Comparison of ENCODE assay signal across 32 cellular contexts in genomic region chr13:47417485-47417884, GRCh38.
DNase-seq lines count a peak whose midpoint lies in the region; ATAC-seq, FAIRE-seq and TF ChIP-seq lines count a peak whose summit lies in the region.
"Had no signal": no experiment of that assay in that cellular context is flagged by ENCODE, and none has a peak within 500 bp of the region (broad histone marks: within the 10 kb centered on the region; RNA-seq: fewer than 3 reads in every experiment).

No MANE protein-coding gene starts in this region.

- H3K27me3 ChIP-seq in HepG2 (ENCODE audit: control insufficient read depth in 1 of 2, insufficient read depth in 2 of 2, low read length in 2 of 2) (no peaks in the 10 kb centered on the region), right lobe of liver (no peaks in the 10 kb centered on the region), IMR-90 (ENCODE audit: control insufficient read depth, insufficient read depth, low read length) (no peaks in the 10 kb centered on the region), mesendoderm (ENCODE audit: insufficient read depth, low read length, poor library complexity) (no peaks in the 10 kb centered on the region)
- H3K27me3 ChIP-seq: BE2C; BLaER1; BLaER1 treated with 17β-estradiol and CSF1 and Interleukin-3, amounts not matched to agents 10 nM and 100 nM had no signal

- H2BK15ac ChIP-seq in IMR-90 (ENCODE audit: low read depth, low read length) (no peak overlapping the region), mesendoderm (replicated peaks; ENCODE audit: low read depth) (no peak overlapping the region)

- H3K23ac ChIP-seq in IMR-90 (ENCODE audit: low read depth, low read length) = no peak overlapping the region
- no peak overlapping the region for H3K23ac ChIP-seq in mesendoderm (ENCODE audit: low read length)

- no peaks in the 10 kb centered on the region for H3K9me1 ChIP-seq in IMR-90 (ENCODE audit: insufficient read depth, low read length)

- TF ChIP-seq RAD21 in HepG2 (CRISPR knock-in tag; IDR thresholded peaks at IDR 0.05) (no peak), A549 (conservative IDR thresholded peaks at IDR 0.05 in 1 of 2, IDR thresholded peaks at IDR 0.05 in 1 of 2) (no peak), IMR-90 (IDR thresholded peaks at IDR 0.05; ENCODE audit: low read length) (no peak)

- no peaks in the 10 kb centered on the region for H4K20me1 ChIP-seq in HepG2 (ENCODE audit: insufficient read depth, low read length)
- no peaks in the 10 kb centered on the region for H4K20me1 ChIP-seq in IMR-90 (ENCODE audit: insufficient read depth, low read length)
- H4K20me1 ChIP-seq: BLaER1; BLaER1 treated with 17β-estradiol and CSF1 and Interleukin-3, amounts not matched to agents 10 nM and 100 nM had no signal

- H3K79me2 ChIP-seq in HepG2 (ENCODE audit: insufficient read depth, low read length) (no peaks in the 10 kb centered on the region), mesendoderm (ENCODE audit: control insufficient read depth, insufficient read depth, low read length) (no peaks in the 10 kb centered on the region)

- POLR2A ChIA-PET in HepG2 (lab: Yijun Ruan, JAX) = no interaction called here
- POLR2A ChIA-PET in A549 (lab: Yijun Ruan, JAX) = no interaction called here
- POLR2A ChIA-PET in IMR-90 (lab: Charles Lee; ENCODE audit: unreplicated experiment) = interaction anchor here (0.6 kb wide), 1 partner anchor 583 kb away, joined by 8 read pairs; no protein-coding TSS in a partner anchor

- H3K9ac ChIP-seq in HepG2 (ENCODE audit: insufficient read depth, low read depth, low read length) (no peak overlapping the region), IMR-90 (ENCODE audit: low read depth, low read length) (no peak overlapping the region), mesendoderm (ENCODE audit: low read length) (no peak overlapping the region)
- H3K9ac ChIP-seq: BLaER1; BLaER1 treated with 17β-estradiol and CSF1 and Interleukin-3, amounts not matched to agents 10 nM and 100 nM had no signal

- no peak overlapping the region for H2AK9ac ChIP-seq in IMR-90 (replicated peaks; ENCODE audit: low read depth, low read length, poor library complexity)

- H3K79me1 ChIP-seq in IMR-90 (ENCODE audit: low read depth in 1 of 2, low read length in 2 of 2) = no peaks in the 10 kb centered on the region
- no peaks in the 10 kb centered on the region for H3K79me1 ChIP-seq in mesendoderm (ENCODE audit: low read length)

- H3K4me2 ChIP-seq in HepG2 (ENCODE audit: low read depth, low read length) = no peak overlapping the region
- H3K4me2 ChIP-seq in A549 = no peak overlapping the region
- no peak overlapping the region for H3K4me2 ChIP-seq in IMR-90 (ENCODE audit: low read depth, low read length)
- no peak overlapping the region for H3K4me2 ChIP-seq in mesendoderm (ENCODE audit: low read length)
- H3K4me2 ChIP-seq: BLaER1; BLaER1 treated with 17β-estradiol and CSF1 and Interleukin-3, amounts not matched to agents 10 nM and 100 nM had no signal

- H2AK5ac ChIP-seq in IMR-90 (ENCODE audit: low read depth, low read length) (no peak overlapping the region), mesendoderm (ENCODE audit: low read length) (no peak overlapping the region)

- no peak overlapping the region for H3K27ac ChIP-seq in HepG2 (ENCODE audit: extremely low read length, insufficient read depth, low read length)
- H3K27ac ChIP-seq in right lobe of liver = no peak overlapping the region
- H3K27ac ChIP-seq in A549 = no peak overlapping the region
- H3K27ac ChIP-seq in IMR-90 (ENCODE audit: insufficient read depth, low read length) = no peak overlapping the region
- no peak overlapping the region for H3K27ac ChIP-seq in mesendoderm (ENCODE audit: low read depth, low read length)
- H3K27ac ChIP-seq: 22Rv1; BLaER1; BLaER1 treated with 17β-estradiol and CSF1 and Interleukin-3, amounts not matched to agents 10 nM and 100 nM; C4-2B had no signal

- H2BK120ac ChIP-seq in IMR-90 (ENCODE audit: low read depth, low read length) (no peak overlapping the region), mesendoderm (ENCODE audit: low read depth, low read length) (no peak overlapping the region)

- intact Hi-C loops in HepG2 (cut with micrococcal nuclease; ENCODE audit: unreplicated experiment) = loop anchor here (5.0 kb wide), 1 partner anchor 1190 kb away; no protein-coding TSS in a partner anchor
- intact Hi-C loops in right lobe of liver (cut with DNase I) = no loop called here
- intact Hi-C loops in IMR-90 (cut with micrococcal nuclease) = no loop called here
- intact Hi-C loops in Right ventricle myocardium superior (cut with DNase I) = no loop called here

- no peak overlapping the region for H3K4ac ChIP-seq in IMR-90 (ENCODE audit: low read depth, low read length)
- H3K4ac ChIP-seq in mesendoderm (ENCODE audit: low read depth, low read length) = no peak overlapping the region

- in situ Hi-C loops in HepG2 (cut with HindIII; ENCODE audit: extremely low pct_ligation_motif_present, low pct_unique_long_range_greater_than_20kb) (no loop called here), IMR-90 (cut with MboI; ENCODE audit: low sequenced_read_pairs) (no loop called here)

- H3K36me3 ChIP-seq in HepG2 (replicated peaks in 1 of 2; ENCODE audit: control insufficient read depth in 1 of 2, insufficient read depth in 2 of 2, low read length in 2 of 2) (no peaks in the 10 kb centered on the region), right lobe of liver (no peaks in the 10 kb centered on the region), IMR-90 (ENCODE audit: control insufficient read depth, insufficient read depth, low read length) (no peaks in the 10 kb centered on the region), mesendoderm (ENCODE audit: control insufficient read depth, insufficient read depth, low read length) (no peaks in the 10 kb centered on the region)
- H3K36me3 ChIP-seq: BE2C; BLaER1; BLaER1 treated with 17β-estradiol and CSF1 and Interleukin-3, amounts not matched to agents 10 nM and 100 nM had no signal

- no peak for TF ChIP-seq EP300 in HepG2 (IDR thresholded peaks at IDR 0.05; ENCODE audit: low read depth in 2 of 2, low read length in 2 of 2)
- TF ChIP-seq EP300 in HepG2 (CRISPR knock-in tag; IDR thresholded peaks at IDR 0.05; ENCODE audit: borderline replicate concordance) = no peak
- TF ChIP-seq EP300 in A549 (IDR thresholded peaks at IDR 0.05) = no peak

- ATAC-seq in HepG2 = no peak
- ATAC-seq in right lobe of liver = no peak
- ATAC-seq in A549 = no peak
- no peak for ATAC-seq in IMR-90 (ENCODE audit: low read depth)
- ATAC-seq in Right ventricle myocardium superior (ENCODE audit: poor library complexity) = no peak
- ATAC-seq: CD8-positive, alpha-beta T cell had no signal

- H4K91ac ChIP-seq in IMR-90 (ENCODE audit: insufficient read depth, low read depth, low read length) = no peak overlapping the region

- no peak overlapping the region for H3K56ac ChIP-seq in IMR-90 (ENCODE audit: extremely low read depth, insufficient read depth, low read length)
- no peak overlapping the region for H3K56ac ChIP-seq in mesendoderm (ENCODE audit: low read length)

- H3K4me3 ChIP-seq in HepG2 (replicated peaks in 1 of 3; ENCODE audit: insufficient read depth in 1 of 3, low read depth in 2 of 3, low read length in 3 of 3) (no peak overlapping the region), right lobe of liver (no peak overlapping the region), A549 (no peak overlapping the region), IMR-90 (ENCODE audit: insufficient read depth, low read depth, low read length) (no peak overlapping the region), mesendoderm (ENCODE audit: low read length) (no peak overlapping the region)
- H3K4me3 ChIP-seq: BLaER1; BLaER1 treated with 17β-estradiol and CSF1 and Interleukin-3, amounts not matched to agents 10 nM and 100 nM had no signal

- dilution Hi-C loops in IMR-90 (cut with HindIII; ENCODE audit: low sequenced_read_pairs, unreplicated experiment) = no loop called here

- H3K14ac ChIP-seq in IMR-90 (replicated peaks; ENCODE audit: low read depth, low read length) = no peak overlapping the region

- TF ChIP-seq POLR2A in HepG2 (IDR thresholded peaks at IDR 0.05; ENCODE audit: insufficient read depth in 1 of 2, low read depth in 2 of 2, low read length in 2 of 2) (no peak), right lobe of liver (IDR thresholded peaks at IDR 0.05) (no peak), A549 (IDR thresholded peaks at IDR 0.05; ENCODE audit: low read length) (no peak), IMR-90 (IDR thresholded peaks at IDR 0.05; ENCODE audit: low read depth, low read length) (no peak)

- no peaks in the 10 kb centered on the region for H3K9me3 ChIP-seq in HepG2 (ENCODE audit: low read length)
- no peaks in the 10 kb centered on the region for H3K9me3 ChIP-seq in right lobe of liver
- no peaks in the 10 kb centered on the region for H3K9me3 ChIP-seq in A549
- H3K9me3 ChIP-seq in IMR-90 (ENCODE audit: control insufficient read depth, insufficient read depth, low read length) = no peaks in the 10 kb centered on the region
- H3K9me3 ChIP-seq: BE2C; BLaER1; BLaER1 treated with 17β-estradiol and CSF1 and Interleukin-3, amounts not matched to agents 10 nM and 100 nM; Caco-2 had no signal

- FAIRE-seq in HepG2 (lab: Jason Lieb, UNC) (no peak), A549 (lab: Jason Lieb, UNC) (no peak)
- FAIRE-seq: A204.1, D721Med had no signal

- H3K4me1 ChIP-seq in HepG2 (ENCODE audit: insufficient read depth, low read length) (no peaks in the 10 kb centered on the region), right lobe of liver (peaks cover 0 to 8% (median 0%) of the 10 kb centered on the region in 4 donors), A549 (no peaks in the 10 kb centered on the region), IMR-90 (ENCODE audit: control insufficient read depth, insufficient read depth, low read length) (peaks cover 3% of the 10 kb centered on the region; the same call in 1 of the 2 replicates), mesendoderm (ENCODE audit: control insufficient read depth, low read depth, low read length) (no peaks in the 10 kb centered on the region)
- H3K4me1 ChIP-seq: BE2C; BLaER1; BLaER1 treated with 17β-estradiol and CSF1 and Interleukin-3, amounts not matched to agents 10 nM and 100 nM; Caco-2 had no signal

- H4K8ac ChIP-seq in IMR-90 (ENCODE audit: low read depth in 2 of 2, low read length in 2 of 2) (no peak overlapping the region), mesendoderm (ENCODE audit: low read depth, low read length) (no peak overlapping the region)

- no peak overlapping the region for H3K18ac ChIP-seq in IMR-90 (ENCODE audit: low read depth, low read length)
- H3K18ac ChIP-seq in mesendoderm (ENCODE audit: low read length) = no peak overlapping the region

- TF ChIP-seq CTCF in HepG2 (CRISPR knock-in tag; IDR thresholded peaks at IDR 0.05) (no peak), right lobe of liver (IDR thresholded peaks at IDR 0.05) (no peak), A549 (IDR thresholded peaks at IDR 0.05) (no peak), IMR-90 (conservative IDR thresholded peaks at IDR 0.05; ENCODE audit: low read depth, low read length) (no peak)

- no peak overlapping the region for H2AFZ ChIP-seq in HepG2 (ENCODE audit: low read length)
- H2AFZ ChIP-seq in IMR-90 (replicated peaks; ENCODE audit: low read length, poor library complexity) = no peak overlapping the region

- H2BK5ac ChIP-seq in IMR-90 (ENCODE audit: low read depth, low read length, poor library complexity, severe bottlenecking) (no peak overlapping the region), mesendoderm (ENCODE audit: low read length) (no peak overlapping the region)

- no peak overlapping the region for H2BK20ac ChIP-seq in IMR-90 (ENCODE audit: low read depth, low read length)

- DNase-seq in HepG2 (ENCODE audit: low spot score) (no peak), right lobe of liver (no peak), A549 (ENCODE audit: low read depth in 1 of 2, low spot score in 1 of 2) (no peak), IMR-90 (no peak), Right ventricle myocardium superior (no peak), mesendoderm (no peak)
- DNase-seq: 8988T; ACHN; AML-193; BE2C; C1 segment of cervical spinal cord; Caco-2; Calu3; CD4-positive, alpha-beta memory T cell; CD4-positive, alpha-beta T cell; CD4-positive, CD25-positive, alpha-beta regulatory T cell; CD8-positive, alpha-beta memory T cell; CD8-positive, alpha-beta T cell; COR-L47; DMS 273 treated with DMSO at 0.1 percent for 48 hours; DMS153; DMS53; DMS79; DMS79 treated with DMSO at 0.1 percent for 48 hours; DND-41; EL had no signal

- BruUV-seq in HepG2 (replicated peaks; lab: Mats Ljungman, UMichigan) = no TSS peak
- no TSS peak for BruUV-seq in IMR-90 (replicated peaks; lab: Mats Ljungman, UMichigan)

- H4K5ac ChIP-seq in IMR-90 (ENCODE audit: low read depth, low read length) (no peak overlapping the region), mesendoderm (ENCODE audit: low read length) (no peak overlapping the region)

- 0% methylated on average over 2 of the region's 2 CpGs for WGBS in HepG2 (ENCODE audit: low lambda C conversion rate)
- 85% methylated on average over 2 of the region's 2 CpGs for WGBS in right lobe of liver (ENCODE audit: insufficient coverage, low coverage, low lambda C conversion rate, missing lambda C conversion rate)
- WGBS in A549 (ENCODE audit: missing lambda C conversion rate) = 51% methylated on average over 2 of the region's 2 CpGs
- no CpG with 5 or more reads among the region's 2 CpGs for WGBS in IMR-90 (ENCODE audit: extremely low coverage in 2 of 2, insufficient read length in 1 of 2), 2 experiments
- WGBS in mesendoderm (ENCODE audit: extremely low coverage, insufficient coverage, low lambda C conversion rate) = no CpG with 5 or more reads among the region's 2 CpGs

- CTCF ChIA-PET in HepG2 (lab: Yijun Ruan, JAX; ENCODE audit: low intra/inter-chr PET ratio, low total read pairs) (no interaction called here), A549 (lab: Yijun Ruan, JAX) (no interaction called here), IMR-90 (lab: Yijun Ruan, JAX) (no interaction called here)

Comparison
In these comparisons a context has a peak if more than half of its experiments do, and no peak if none do; other contexts are left out.
1. Of the 38 proteins assayed by ChIP-seq in both HepG2 and A549: peak only in HepG2: none; only in A549: none; in both: MAFK; in neither: 37.